ENCODE assay signal across 1 cellular context in the genomic region with DNA sequence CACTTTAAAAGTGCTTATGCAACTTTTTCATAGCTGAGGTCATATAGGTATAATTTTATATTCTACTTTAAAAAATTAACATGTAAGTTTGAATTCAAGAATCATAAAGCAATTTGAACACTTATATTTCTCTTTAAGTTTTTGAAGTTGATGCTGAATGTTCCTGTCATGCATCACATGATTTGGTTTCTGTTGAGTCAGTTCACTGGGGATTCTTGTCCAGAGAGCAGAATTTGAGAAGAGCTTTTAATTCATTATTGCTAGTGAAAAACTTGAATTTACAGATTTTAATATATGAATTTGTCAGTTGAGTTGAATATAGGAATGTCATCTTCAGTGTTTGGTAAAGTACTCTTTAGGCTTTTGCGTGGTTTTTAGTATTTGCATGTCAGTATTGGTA.
TF ChIP-seq lines count a peak whose summit lies in the region.

No MANE protein-coding gene starts in this region.

TF ChIP-seq in GM23338, 12 proteins besides CTCF, POLR2A, EP300 and RAD21 (continued from another document):
- TF ChIP-seq, protein P1, sequence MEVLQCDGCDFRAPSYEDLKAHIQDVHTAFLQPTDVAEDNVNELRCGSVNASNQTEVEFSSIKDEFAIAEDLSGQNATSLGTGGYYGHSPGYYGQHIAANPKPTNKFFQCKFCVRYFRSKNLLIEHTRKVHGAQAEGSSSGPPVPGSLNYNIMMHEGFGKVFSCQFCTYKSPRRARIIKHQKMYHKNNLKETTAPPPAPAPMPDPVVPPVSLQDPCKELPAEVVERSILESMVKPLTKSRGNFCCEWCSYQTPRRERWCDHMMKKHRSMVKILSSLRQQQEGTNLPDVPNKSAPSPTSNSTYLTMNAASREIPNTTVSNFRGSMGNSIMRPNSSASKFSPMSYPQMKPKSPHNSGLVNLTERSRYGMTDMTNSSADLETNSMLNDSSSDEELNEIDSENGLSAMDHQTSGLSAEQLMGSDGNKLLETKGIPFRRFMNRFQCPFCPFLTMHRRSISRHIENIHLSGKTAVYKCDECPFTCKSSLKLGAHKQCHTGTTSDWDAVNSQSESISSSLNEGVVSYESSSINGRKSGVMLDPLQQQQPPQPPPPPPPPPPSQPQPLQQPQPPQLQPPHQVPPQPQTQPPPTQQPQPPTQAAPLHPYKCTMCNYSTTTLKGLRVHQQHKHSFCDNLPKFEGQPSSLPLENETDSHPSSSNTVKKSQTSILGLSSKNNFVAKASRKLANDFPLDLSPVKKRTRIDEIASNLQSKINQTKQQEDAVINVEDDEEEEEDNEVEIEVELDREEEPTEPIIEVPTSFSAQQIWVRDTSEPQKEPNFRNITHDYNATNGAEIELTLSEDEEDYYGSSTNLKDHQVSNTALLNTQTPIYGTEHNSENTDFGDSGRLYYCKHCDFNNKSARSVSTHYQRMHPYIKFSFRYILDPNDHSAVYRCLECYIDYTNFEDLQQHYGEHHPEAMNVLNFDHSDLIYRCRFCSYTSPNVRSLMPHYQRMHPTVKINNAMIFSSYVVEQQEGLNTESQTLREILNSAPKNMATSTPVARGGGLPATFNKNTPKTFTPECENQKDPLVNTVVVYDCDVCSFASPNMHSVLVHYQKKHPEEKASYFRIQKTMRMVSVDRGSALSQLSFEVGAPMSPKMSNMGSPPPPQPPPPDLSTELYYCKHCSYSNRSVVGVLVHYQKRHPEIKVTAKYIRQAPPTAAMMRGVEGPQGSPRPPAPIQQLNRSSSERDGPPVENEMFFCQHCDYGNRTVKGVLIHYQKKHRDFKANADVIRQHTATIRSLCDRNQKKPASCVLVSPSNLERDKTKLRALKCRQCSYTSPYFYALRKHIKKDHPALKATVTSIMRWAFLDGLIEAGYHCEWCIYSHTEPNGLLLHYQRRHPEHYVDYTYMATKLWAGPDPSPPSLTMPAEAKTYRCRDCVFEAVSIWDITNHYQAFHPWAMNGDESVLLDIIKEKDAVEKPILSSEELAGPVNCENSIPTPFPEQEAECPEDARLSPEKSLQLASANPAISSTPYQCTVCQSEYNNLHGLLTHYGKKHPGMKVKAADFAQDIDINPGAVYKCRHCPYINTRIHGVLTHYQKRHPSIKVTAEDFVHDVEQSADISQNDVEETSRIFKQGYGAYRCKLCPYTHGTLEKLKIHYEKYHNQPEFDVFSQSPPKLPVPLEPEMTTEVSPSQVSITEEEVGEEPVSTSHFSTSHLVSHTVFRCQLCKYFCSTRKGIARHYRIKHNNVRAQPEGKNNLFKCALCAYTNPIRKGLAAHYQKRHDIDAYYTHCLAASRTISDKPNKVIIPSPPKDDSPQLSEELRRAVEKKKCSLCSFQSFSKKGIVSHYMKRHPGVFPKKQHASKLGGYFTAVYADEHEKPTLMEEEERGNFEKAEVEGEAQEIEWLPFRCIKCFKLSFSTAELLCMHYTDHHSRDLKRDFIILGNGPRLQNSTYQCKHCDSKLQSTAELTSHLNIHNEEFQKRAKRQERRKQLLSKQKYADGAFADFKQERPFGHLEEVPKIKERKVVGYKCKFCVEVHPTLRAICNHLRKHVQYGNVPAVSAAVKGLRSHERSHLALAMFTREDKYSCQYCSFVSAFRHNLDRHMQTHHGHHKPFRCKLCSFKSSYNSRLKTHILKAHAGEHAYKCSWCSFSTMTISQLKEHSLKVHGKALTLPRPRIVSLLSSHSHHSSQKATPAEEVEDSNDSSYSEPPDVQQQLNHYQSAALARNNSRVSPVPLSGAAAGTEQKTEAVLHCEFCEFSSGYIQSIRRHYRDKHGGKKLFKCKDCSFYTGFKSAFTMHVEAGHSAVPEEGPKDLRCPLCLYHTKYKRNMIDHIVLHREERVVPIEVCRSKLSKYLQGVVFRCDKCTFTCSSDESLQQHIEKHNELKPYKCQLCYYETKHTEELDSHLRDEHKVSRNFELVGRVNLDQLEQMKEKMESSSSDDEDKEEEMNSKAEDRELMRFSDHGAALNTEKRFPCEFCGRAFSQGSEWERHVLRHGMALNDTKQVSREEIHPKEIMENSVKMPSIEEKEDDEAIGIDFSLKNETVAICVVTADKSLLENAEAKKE (CRISPR knock-in tag; IDR thresholded peaks at IDR 0.05) = no peak
- TF ChIP-seq NANOG (IDR thresholded peaks at IDR 0.05; ENCODE audit: borderline replicate concordance) = no peak
